In genomic region chr6:170292778-170293164, GRCh38 we compare ENCODE assay signal across 9 cellular contexts. TPM values are rescaled to one million over a fixed set of nuclear protein-coding genes. Genes with fewer than 3 reads are reported as not detected.
DNase-seq lines count a peak whose midpoint lies in the region; ATAC-seq, FAIRE-seq and TF ChIP-seq lines count a peak whose summit lies in the region.
"Had no signal": no experiment of that assay in that cellular context is flagged by ENCODE, and none has a peak within 500 bp of the region (broad histone marks: within the 10 kb centered on the region; RNA-seq: fewer than 3 reads in every experiment).

No MANE protein-coding gene starts in this region.

- H3K9me3 ChIP-seq in right atrium auricular region (no peaks in the 10 kb centered on the region), upper lobe of left lung (no peaks in the 10 kb centered on the region)

- no peak for DNase-seq in Right ventricle myocardium superior
- no peak for DNase-seq in right atrium auricular region (ENCODE audit: low spot score)
- DNase-seq in RWPE1 (ENCODE audit: low spot score) = no peak
- DNase-seq in left ventricle myocardium superior = no peak
- peak; percentile 46 for DNase-seq in urothelium cell line (ENCODE audit: low spot score)
- DNase-seq in upper lobe of left lung = no peak
- no peak for DNase-seq in T-helper 2 cell

- CTCF ChIA-PET in RWPE1 (lab: Yijun Ruan, JAX) = interaction anchor here (0.6 to 6.3 kb wide), 8 partner anchors 28 to 1336 kb away, joined by 3 to 39 read pairs (median 4); no protein-coding TSS in a partner anchor

- H3K4me1 ChIP-seq in right atrium auricular region = peaks cover 0 to 68% of the 10 kb centered on the region in 2 donors
- H3K4me1 ChIP-seq in upper lobe of left lung = peaks cover 59 to 87% (median 71%) of the 10 kb centered on the region in 4 donors

- H3K36me3 ChIP-seq in right atrium auricular region (peaks cover 5% of the 10 kb centered on the region), upper lobe of left lung (no peaks in the 10 kb centered on the region)

- H3K4me3 ChIP-seq in right atrium auricular region = peak overlapping the region in 1 of 2 donors; percentile 18
- H3K4me3 ChIP-seq in upper lobe of left lung = no peak overlapping the region

- no peak for TF ChIP-seq POLR2A in upper lobe of left lung (IDR thresholded peaks at IDR 0.05)

- POLR2A ChIA-PET in RWPE1 (lab: Yijun Ruan, JAX; ENCODE audit: low non-redundant PET) = interaction anchor here (0.6 kb wide), 1 partner anchor 503 kb away, joined by 6 read pairs; no protein-coding TSS in a partner anchor

- FAIRE-seq in urothelium cell line (lab: Jason Lieb, UNC) = no peak

- ATAC-seq in Right ventricle myocardium superior (ENCODE audit: poor library complexity) (peak; percentile 13), left ventricle myocardium superior (peak; percentile 12), HG03439 (IDR thresholded peaks at IDR 0.05; ENCODE audit: unreplicated experiment) (no peak), upper lobe of left lung (ENCODE audit: low FRiP score in 2 of 2) (no peak)

- peak overlapping the region in 1 of 2 donors; percentile 87 for H3K27ac ChIP-seq in right atrium auricular region
- H3K27ac ChIP-seq in RWPE1 = peak overlapping the region; percentile 72
- H3K27ac ChIP-seq in upper lobe of left lung = no peak overlapping the region
- H3K27ac ChIP-seq: epithelial cell of prostate had no signal

- peak in 1 of 2 donors; percentile 59 for TF ChIP-seq CTCF in right atrium auricular region (IDR thresholded peaks at IDR 0.05)
- peak; percentile 31 for TF ChIP-seq CTCF in RWPE1 (conservative IDR thresholded peaks at IDR 0.05; ENCODE audit: low read depth)
- peak in 3 of 6 experiments; percentile 18 to 27 (median 20) for TF ChIP-seq CTCF in upper lobe of left lung (IDR thresholded peaks at IDR 0.05)

- H3K27me3 ChIP-seq in right atrium auricular region (peaks cover 0 to 6% of the 10 kb centered on the region in 2 donors), upper lobe of left lung (peaks cover 0 to 63% (median 43%) of the 10 kb centered on the region in 4 donors)

- WGBS in upper lobe of left lung, 2 donors = 20 to 27% methylated on average over 4 of the region's 4 CpGs

- TF ChIP-seq EP300 in upper lobe of left lung (IDR thresholded peaks at IDR 0.05) = no peak

- intact Hi-C loops in Right ventricle myocardium superior (cut with DNase I) (loop anchor here (5.0 to 10.0 kb wide), 3 partner anchors 242 to 460 kb away; no protein-coding TSS in a partner anchor), left ventricle myocardium superior (cut with micrococcal nuclease) (loop anchor here (10.0 kb wide), 1 partner anchor 458 kb away; no protein-coding TSS in a partner anchor)

RNA-seq across cellular contexts. Expression of gene DLL1, which starts 1.9 kb away (rescaled TPM):
- total RNA-seq in Right ventricle myocardium superior (18.6 TPM), right atrium auricular region (10 to 100 TPM; 11.2 to 22.0 TPM), left ventricle myocardium superior (15.3 TPM), upper lobe of left lung (10 to 100 TPM in 3 of 6 donors, 1 to 10 TPM in 3; 3.8 to 20.1 (median 10.2) TPM)

RNA-seq across cellular contexts. Expression of gene FAM120B, which starts 13.8 kb away (rescaled TPM):
- total RNA-seq in Right ventricle myocardium superior (16.5 TPM), right atrium auricular region (10 to 100 TPM; 14.7 to 18.6 TPM), left ventricle myocardium superior (20.5 TPM), upper lobe of left lung (10 to 100 TPM; 20.1 to 51.3 (median 28.3) TPM)

Comparison
In these comparisons a context has a peak if more than half of its experiments do, and no peak if none do; other contexts are left out.
1. ATAC-seq: peak in Right ventricle myocardium superior (single experiment) and left ventricle myocardium superior (single experiment); none in HG03439 (single experiment) and upper lobe of left lung (0 of 2).